18 cellular contexts compared by ENCODE assay signal in genomic region chr17:10041287-10041612, GRCh38.
DNase-seq lines count a peak whose midpoint lies in the region; ATAC-seq, FAIRE-seq and TF ChIP-seq lines count a peak whose summit lies in the region.
"Had no signal": no experiment of that assay in that cellular context is flagged by ENCODE, and none has a peak within 500 bp of the region (broad histone marks: within the 10 kb centered on the region; RNA-seq: fewer than 3 reads in every experiment).

No MANE protein-coding gene starts in this region.

- H3K9me2 ChIP-seq in hepatocyte (replicated peaks; ENCODE audit: insufficient read depth) (no peaks in the 10 kb centered on the region), OCI-LY7 (ENCODE audit: insufficient read depth, low read length) (no peaks in the 10 kb centered on the region)

- H3K36me3 Mint-ChIP-seq in activated T-helper 2 cell treated with anti-CD3 and anti-CD28 coated beads, Interferon-gamma antibody, Interleukin-2, Interleukin-4, amounts not matched to agents 10 μg/mL and 5 μg/mL and 100 μg/mL, durations not matched to agents 14 hours and 24 hours and 36 hours (ENCODE audit: low read depth): no peaks in the 10 kb centered on the region
- H3K36me3 Mint-ChIP-seq in activated CD8-positive, alpha-beta T cell treated with anti-CD3 and anti-CD28 coated beads for 36 hours (ENCODE audit: low read depth): no peaks in the 10 kb centered on the region
- H3K36me3 Mint-ChIP-seq: activated CD8-positive, alpha-beta memory T cell treated with anti-CD3 and anti-CD28 coated beads, Interleukin-2, amount 10 ng/mL, durations not matched to agents 7 days and 5 days had no signal

- peak in 1 of 2 experiments; percentile 65 for ATAC-seq in A549
- peak; percentile 8 for ATAC-seq in GM18867 (IDR thresholded peaks at IDR 0.05; ENCODE audit: unreplicated experiment)
- peak; percentile 15 for ATAC-seq in HG02840 (IDR thresholded peaks at IDR 0.05; ENCODE audit: low FRiP score, unreplicated experiment)
- ATAC-seq in activated CD8-positive, alpha-beta T cell treated with anti-CD3 and anti-CD28 coated beads for 36 hours: no peak
- ATAC-seq: activated CD8-positive, alpha-beta memory T cell treated with anti-CD3 and anti-CD28 coated beads, Interleukin-2, amount 10 ng/mL, durations not matched to agents 7 days and 5 days had no signal

- H3K9me3 Mint-ChIP-seq in activated T-helper 2 cell treated with anti-CD3 and anti-CD28 coated beads, Interferon-gamma antibody, Interleukin-2, Interleukin-4, amounts not matched to agents 10 μg/mL and 5 μg/mL and 100 μg/mL, durations not matched to agents 14 hours and 24 hours and 36 hours: no peaks in the 10 kb centered on the region
- no peaks in the 10 kb centered on the region for H3K9me3 Mint-ChIP-seq in activated CD8-positive, alpha-beta T cell treated with anti-CD3 and anti-CD28 coated beads for 36 hours

- H4K20me1 ChIP-seq in hepatocyte (ENCODE audit: insufficient read depth, poor library complexity, severe bottlenecking): no peaks in the 10 kb centered on the region
- H4K20me1 ChIP-seq in OCI-LY7 (ENCODE audit: insufficient read depth, low read length): no peaks in the 10 kb centered on the region

- H3K4me2 ChIP-seq in A549: peak overlapping the region; percentile 49
- no peak overlapping the region for H3K4me2 ChIP-seq in hepatocyte
- H3K4me2 ChIP-seq in OCI-LY7 (ENCODE audit: low read length): no peak overlapping the region

- POLR2A ChIA-PET in A549 (lab: Yijun Ruan, JAX) (interaction anchor here (0.6 kb wide), 1 partner anchor 234 kb away, joined by 4 read pairs; no protein-coding TSS in a partner anchor), OCI-LY7 (lab: Charles Lee) (no interaction called here)
- POLR2A ChIA-PET in activated CD8-positive, alpha-beta T cell treated with anti-CD3 and anti-CD28 coated beads for 36 hours (lab: Charles Lee): interaction anchor here (0.6 kb wide), 1 partner anchor 81 kb away, joined by 5 read pairs; no protein-coding TSS in a partner anchor

- 23% methylated on average over 4 of the region's 4 CpGs for WGBS in A549 (ENCODE audit: missing lambda C conversion rate)
- 42% methylated on average over 4 of the region's 4 CpGs for WGBS in hepatocyte (ENCODE audit: low lambda C conversion rate, missing lambda C conversion rate)

- intact Hi-C loops in activated T-helper 2 cell treated with anti-CD3 and anti-CD28 coated beads, Interferon-gamma antibody, Interleukin-2, Interleukin-4, amounts not matched to agents 10 μg/mL and 5 μg/mL and 100 μg/mL, durations not matched to agents 14 hours and 24 hours and 36 hours (cut with micrococcal nuclease): no loop called here
- intact Hi-C loops in OCI-LY7 (cut with micrococcal nuclease; ENCODE audit: unreplicated experiment): no loop called here
- intact Hi-C loops in activated CD8-positive, alpha-beta T cell treated with anti-CD3 and anti-CD28 coated beads for 36 hours (cut with micrococcal nuclease): no loop called here

- TF ChIP-seq POLR2A in A549 (IDR thresholded peaks at IDR 0.05; ENCODE audit: low read length): no peak

- CTCF ChIA-PET in A549 (lab: Yijun Ruan, JAX): no interaction called here
- CTCF ChIA-PET in OCI-LY7 (lab: Charles Lee; ENCODE audit: unreplicated experiment): no interaction called here
- CTCF ChIA-PET in activated CD8-positive, alpha-beta T cell treated with anti-CD3 and anti-CD28 coated beads for 36 hours (lab: Charles Lee): no interaction called here

- H3K9me3 ChIP-seq in A549 (no peaks in the 10 kb centered on the region), hepatocyte (ENCODE audit: low read depth) (no peaks in the 10 kb centered on the region), OCI-LY7 (ENCODE audit: low read length) (no peaks in the 10 kb centered on the region)
- H3K9me3 ChIP-seq: Peyer's patch, prostate gland had no signal

- H3K79me2 ChIP-seq in hepatocyte: peaks cover 7% of the 10 kb centered on the region
- no peaks in the 10 kb centered on the region for H3K79me2 ChIP-seq in OCI-LY7 (ENCODE audit: insufficient read depth, low read depth, low read length)

- H3K4me1 ChIP-seq in A549 (peaks cover 12% of the 10 kb centered on the region), hepatocyte (ENCODE audit: insufficient read depth) (peaks cover 4% of the 10 kb centered on the region), OCI-LY7 (ENCODE audit: insufficient read depth, low read length, poor library complexity, severe bottlenecking) (no peaks in the 10 kb centered on the region)
- H3K4me1 ChIP-seq: Peyer's patch, prostate gland had no signal

- H3K27ac ChIP-seq in A549: peak overlapping the region; percentile 26 to 44; a peak in 5 of 6 replicates
- H3K27ac ChIP-seq in hepatocyte: peak overlapping the region; percentile 28
- H3K27ac ChIP-seq in OCI-LY7 (ENCODE audit: low read depth, low read length, poor library complexity, severe bottlenecking): no peak overlapping the region
- H3K27ac ChIP-seq: Peyer's patch, prostate gland had no signal

- H3K27me3 ChIP-seq in hepatocyte: no peaks in the 10 kb centered on the region
- H3K27me3 ChIP-seq: Peyer's patch had no signal

- no peaks in the 10 kb centered on the region for H3K27me3 Mint-ChIP-seq in activated T-helper 2 cell treated with anti-CD3 and anti-CD28 coated beads, Interferon-gamma antibody, Interleukin-2, Interleukin-4, amounts not matched to agents 10 μg/mL and 5 μg/mL and 100 μg/mL, durations not matched to agents 14 hours and 24 hours and 36 hours (ENCODE audit: low read depth)
- H3K27me3 Mint-ChIP-seq in activated CD8-positive, alpha-beta T cell treated with anti-CD3 and anti-CD28 coated beads for 36 hours: no peaks in the 10 kb centered on the region
- H3K27me3 Mint-ChIP-seq: activated CD8-positive, alpha-beta memory T cell treated with anti-CD3 and anti-CD28 coated beads, Interleukin-2, amount 10 ng/mL, durations not matched to agents 7 days and 5 days had no signal

- no TSS peak for BruUV-seq in OCI-LY7 (replicated peaks; lab: Mats Ljungman, UMichigan)

- DNase-seq in A549 (ENCODE audit: low read depth in 1 of 2, low spot score in 1 of 2) (peak; percentile 33 to 51), hepatocyte (ENCODE audit: low spot score) (peak; percentile 55), OCI-LY7 (ENCODE audit: low spot score) (no peak), NCI-H774 (lab: John Stamatoyannopoulos, UW) (no peak)
- no peak for DNase-seq in activated T-helper 2 cell treated with anti-CD3 and anti-CD28 coated beads, Interferon-gamma antibody, Interleukin-2, Interleukin-4, amounts not matched to agents 10 μg/mL and 5 μg/mL and 100 μg/mL, durations not matched to agents 14 hours and 24 hours and 36 hours (ENCODE audit: low spot score)
- no peak for DNase-seq in activated CD8-positive, alpha-beta T cell treated with anti-CD3 and anti-CD28 coated beads for 36 hours
- DNase-seq: activated CD8-positive, alpha-beta memory T cell treated with anti-CD3 and anti-CD28 coated beads, Interleukin-2, amount 10 ng/mL, durations not matched to agents 7 days and 5 days; activated effector memory CD4-positive, alpha-beta T cell treated with anti-CD3 and anti-CD28 coated beads, Interleukin-2, amount 50 U/mL, for 16 hours; cerebellar nuclear complex; KG1; NCI-H1105 treated with DMSO at 0.1 percent for 48 hours; NCI-H748 treated with DMSO at 0.1 percent for 48 hours; Peyer's patch; stimulated activated naive CD4-positive, alpha-beta T cell treated with Interleukin-2 at 50 U/mL for 16 hours had no signal

- no peaks in the 10 kb centered on the region for H3K36me3 ChIP-seq in hepatocyte (replicated peaks; ENCODE audit: insufficient read depth, low read depth)
- no peaks in the 10 kb centered on the region for H3K36me3 ChIP-seq in OCI-LY7 (ENCODE audit: insufficient read depth, low read length)
- H3K36me3 ChIP-seq: Peyer's patch, prostate gland had no signal

- no peak for TF ChIP-seq CTCF in A549 (IDR thresholded peaks at IDR 0.05)
- no peak for TF ChIP-seq CTCF in hepatocyte (IDR thresholded peaks at IDR 0.05; ENCODE audit: poor library complexity)
- no peak for TF ChIP-seq CTCF in OCI-LY7 (conservative IDR thresholded peaks at IDR 0.05; ENCODE audit: low read length)
- no peak for TF ChIP-seq CTCF in activated CD8-positive, alpha-beta T cell treated with anti-CD3 and anti-CD28 coated beads for 36 hours (IDR thresholded peaks at IDR 0.05)

- H3K4me3 Mint-ChIP-seq in activated T-helper 2 cell treated with anti-CD3 and anti-CD28 coated beads, Interferon-gamma antibody, Interleukin-2, Interleukin-4, amounts not matched to agents 10 μg/mL and 5 μg/mL and 100 μg/mL, durations not matched to agents 14 hours and 24 hours and 36 hours (ENCODE audit: low read depth): no peak overlapping the region
- no peak overlapping the region for H3K4me3 Mint-ChIP-seq in activated CD8-positive, alpha-beta T cell treated with anti-CD3 and anti-CD28 coated beads for 36 hours
- H3K4me3 Mint-ChIP-seq: activated CD8-positive, alpha-beta memory T cell treated with anti-CD3 and anti-CD28 coated beads, Interleukin-2, amount 10 ng/mL, durations not matched to agents 7 days and 5 days had no signal

- no peak for FAIRE-seq in A549 (lab: Jason Lieb, UNC)
- FAIRE-seq: urothelium cell line had no signal

- no peak overlapping the region for H3K27ac Mint-ChIP-seq in activated T-helper 2 cell treated with anti-CD3 and anti-CD28 coated beads, Interferon-gamma antibody, Interleukin-2, Interleukin-4, amounts not matched to agents 10 μg/mL and 5 μg/mL and 100 μg/mL, durations not matched to agents 14 hours and 24 hours and 36 hours
- no peak overlapping the region for H3K27ac Mint-ChIP-seq in activated CD8-positive, alpha-beta T cell treated with anti-CD3 and anti-CD28 coated beads for 36 hours
- H3K27ac Mint-ChIP-seq: activated CD8-positive, alpha-beta memory T cell treated with anti-CD3 and anti-CD28 coated beads, Interleukin-2, amount 10 ng/mL, durations not matched to agents 7 days and 5 days had no signal

- H3K4me3 ChIP-seq in A549: no peak overlapping the region
- H3K4me3 ChIP-seq in hepatocyte: no peak overlapping the region
- no peak overlapping the region for H3K4me3 ChIP-seq in OCI-LY7 (ENCODE audit: low read depth, low read length, poor library complexity, severe bottlenecking)
- H3K4me3 ChIP-seq: Peyer's patch, prostate gland had no signal

- no peaks in the 10 kb centered on the region for H3K4me1 Mint-ChIP-seq in activated T-helper 2 cell treated with anti-CD3 and anti-CD28 coated beads, Interferon-gamma antibody, Interleukin-2, Interleukin-4, amounts not matched to agents 10 μg/mL and 5 μg/mL and 100 μg/mL, durations not matched to agents 14 hours and 24 hours and 36 hours (ENCODE audit: low read depth)
- H3K4me1 Mint-ChIP-seq in activated CD8-positive, alpha-beta T cell treated with anti-CD3 and anti-CD28 coated beads for 36 hours (ENCODE audit: low read depth): peaks cover 16% of the 10 kb centered on the region

- no peak overlapping the region for H2AFZ ChIP-seq in hepatocyte
- no peak overlapping the region for H2AFZ ChIP-seq in OCI-LY7 (ENCODE audit: low read length)

- TF ChIP-seq EP300 in A549 (IDR thresholded peaks at IDR 0.05): no peak

- no peak for TF ChIP-seq RAD21 in A549 (conservative IDR thresholded peaks at IDR 0.05 in 1 of 2, IDR thresholded peaks at IDR 0.05 in 1 of 2)

TF ChIP-seq in A549, 52 proteins besides CTCF, POLR2A, EP300 and RAD21 (continues in another document):
- no peak for TF ChIP-seq NFE2L2 (conservative IDR thresholded peaks at IDR 0.05; ENCODE audit: low read length)

Comparison
In these comparisons a context has a peak if more than half of its experiments do, and no peak if none do; other contexts are left out.
1. DNase-seq: peak in A549 (2 of 2) and hepatocyte (single experiment); none in activated T-helper 2 cell treated with anti-CD3 and anti-CD28 coated beads, Interferon-gamma antibody, Interleukin-2, Interleukin-4, amounts not matched to agents 10 μg/mL and 5 μg/mL and 100 μg/mL, durations not matched to agents 14 hours and 24 hours and 36 hours (single experiment), OCI-LY7 (single experiment), activated CD8-positive, alpha-beta T cell treated with anti-CD3 and anti-CD28 coated beads for 36 hours (single experiment) and NCI-H774 (single experiment).